ENCODE assay signal across 19 cellular contexts in genomic region chr2:241445426-241445825, GRCh38.
DNase-seq lines count a peak whose midpoint lies in the region; ATAC-seq and TF ChIP-seq lines count a peak whose summit lies in the region.
"Had no signal": no experiment of that assay in that cellular context is flagged by ENCODE, and none has a peak within 500 bp of the region (broad histone marks: within the 10 kb centered on the region; RNA-seq: fewer than 3 reads in every experiment).

No MANE protein-coding gene starts in this region.

- no peaks in the 10 kb centered on the region for H3K4me1 ChIP-seq in RWPE2 (ENCODE audit: insufficient read depth, poor library complexity, severe bottlenecking)
- H3K4me1 ChIP-seq: prostate gland had no signal

- H3K4me3 Mint-ChIP-seq in activated CD4-positive, alpha-beta T cell treated with anti-CD3 and anti-CD28 coated beads, Interleukin-2, amount 10 ng/mL, durations not matched to agents 7 days and 5 days, result no peak overlapping the region
- H3K4me3 Mint-ChIP-seq: stimulated activated effector memory CD8-positive, alpha-beta T cell treated with anti-CD3 and anti-CD28 coated beads, Interleukin-12 subunit alpha, Interleukin-12 subunit beta, amount 100 ng/mL, for 72 hours had no signal

- ATAC-seq in GM21447 (IDR thresholded peaks at IDR 0.05; ENCODE audit: unreplicated experiment) (peak; percentile 50), RWPE2 (ENCODE audit: low read depth) (no peak), GM18520 (IDR thresholded peaks at IDR 0.05; ENCODE audit: unreplicated experiment) (no peak), GM18858 (IDR thresholded peaks at IDR 0.05; ENCODE audit: unreplicated experiment) (no peak)
- ATAC-seq: stimulated activated effector memory CD8-positive, alpha-beta T cell treated with anti-CD3 and anti-CD28 coated beads, Interleukin-12 subunit alpha, Interleukin-12 subunit beta, amount 100 ng/mL, for 72 hours had no signal

- CTCF ChIA-PET in activated CD4-positive, alpha-beta T cell treated with anti-CD3 and anti-CD28 coated beads, Interleukin-2, amount 10 ng/mL, durations not matched to agents 7 days and 5 days (lab: Charles Lee), result no interaction called here

- H3K9me3 Mint-ChIP-seq in activated CD4-positive, alpha-beta T cell treated with anti-CD3 and anti-CD28 coated beads, Interleukin-2, amount 10 ng/mL, durations not matched to agents 7 days and 5 days, result no peaks in the 10 kb centered on the region
- H3K9me3 Mint-ChIP-seq: stimulated activated effector memory CD8-positive, alpha-beta T cell treated with anti-CD3 and anti-CD28 coated beads, Interleukin-12 subunit alpha, Interleukin-12 subunit beta, amount 100 ng/mL, for 72 hours had no signal

- POLR2A ChIA-PET in activated CD4-positive, alpha-beta T cell treated with anti-CD3 and anti-CD28 coated beads, Interleukin-2, amount 10 ng/mL, durations not matched to agents 7 days and 5 days (lab: Charles Lee), result interaction anchor here (0.5 kb wide), 1 partner anchor 35 kb away, joined by 3 read pairs; no protein-coding TSS in a partner anchor

- peaks cover 42% of the 10 kb centered on the region for H3K27me3 Mint-ChIP-seq in activated CD4-positive, alpha-beta T cell treated with anti-CD3 and anti-CD28 coated beads, Interleukin-2, amount 10 ng/mL, durations not matched to agents 7 days and 5 days

- no peaks in the 10 kb centered on the region for H3K9me3 ChIP-seq in RWPE2 (ENCODE audit: severe bottlenecking)
- H3K9me3 ChIP-seq: BLaER1, prostate gland, SJCRH30 had no signal

- peak; percentile 38 for DNase-seq in activated CD4-positive, alpha-beta T cell treated with anti-CD3 and anti-CD28 coated beads, Interleukin-2, amount 10 ng/mL, durations not matched to agents 7 days and 5 days
- DNase-seq in activated CD4-positive, alpha-beta T cell treated with anti-CD3 and anti-CD28 coated beads for 1 hour, result no peak
- DNase-seq in RWPE2 (ENCODE audit: low spot score) (peak; percentile 0), kidney tubule cell (ENCODE audit: low spot score) (peak; percentile 13), GM20000 (ENCODE audit: low spot score) (no peak)
- DNase-seq: activated CD4-positive, alpha-beta T cell treated with anti-CD3 and anti-CD28 coated beads, Interleukin-2, amount 50 U/mL, for 1 hour; anterior cingulate cortex; GF-D8; hypothalamus; kidney glomerular epithelial cell; NCI-H526; SJCRH30; T1000 had no signal

- H3K4me3 ChIP-seq in RWPE2 (ENCODE audit: severe bottlenecking), result no peak overlapping the region
- H3K4me3 ChIP-seq: BLaER1, prostate gland, SJCRH30 had no signal

- H3K27me3 ChIP-seq in RWPE2 (ENCODE audit: insufficient read depth, poor library complexity, severe bottlenecking), result no peaks in the 10 kb centered on the region
- H3K27me3 ChIP-seq: SJCRH30 had no signal

- no peak overlapping the region for H3K27ac Mint-ChIP-seq in activated CD4-positive, alpha-beta T cell treated with anti-CD3 and anti-CD28 coated beads, Interleukin-2, amount 10 ng/mL, durations not matched to agents 7 days and 5 days
- H3K27ac Mint-ChIP-seq: stimulated activated effector memory CD8-positive, alpha-beta T cell treated with anti-CD3 and anti-CD28 coated beads, Interleukin-12 subunit alpha, Interleukin-12 subunit beta, amount 100 ng/mL, for 72 hours had no signal

- TF ChIP-seq CTCF in RWPE2 (IDR thresholded peaks at IDR 0.05; ENCODE audit: poor library complexity, severe bottlenecking), result no peak
- no peak for TF ChIP-seq CTCF in GM20000 (IDR thresholded peaks at IDR 0.05; ENCODE audit: extremely low read depth, missing control alignments)

- peaks cover 23% of the 10 kb centered on the region for H3K36me3 Mint-ChIP-seq in activated CD4-positive, alpha-beta T cell treated with anti-CD3 and anti-CD28 coated beads, Interleukin-2, amount 10 ng/mL, durations not matched to agents 7 days and 5 days (ENCODE audit: low read depth)

- peaks cover 18% of the 10 kb centered on the region for H3K36me3 ChIP-seq in RWPE2 (ENCODE audit: low read depth)
- H3K36me3 ChIP-seq: prostate gland had no signal

- H3K27ac ChIP-seq in RWPE2 (ENCODE audit: poor library complexity, severe bottlenecking), result no peak overlapping the region
- H3K27ac ChIP-seq: BLaER1, prostate gland, SJCRH30 had no signal

- H3K4me1 Mint-ChIP-seq in activated CD4-positive, alpha-beta T cell treated with anti-CD3 and anti-CD28 coated beads, Interleukin-2, amount 10 ng/mL, durations not matched to agents 7 days and 5 days, result peaks cover 34% of the 10 kb centered on the region

Comparison
In these comparisons a context has a peak if more than half of its experiments do, and no peak if none do; other contexts are left out.
1. DNase-seq: peak in activated CD4-positive, alpha-beta T cell treated with anti-CD3 and anti-CD28 coated beads, Interleukin-2, amount 10 ng/mL, durations not matched to agents 7 days and 5 days (single experiment), RWPE2 (single experiment) and kidney tubule cell (single experiment); none in activated CD4-positive, alpha-beta T cell treated with anti-CD3 and anti-CD28 coated beads for 1 hour (single experiment) and GM20000 (single experiment).